ENCODE assay signal across 8 cellular contexts in the genomic region with DNA sequence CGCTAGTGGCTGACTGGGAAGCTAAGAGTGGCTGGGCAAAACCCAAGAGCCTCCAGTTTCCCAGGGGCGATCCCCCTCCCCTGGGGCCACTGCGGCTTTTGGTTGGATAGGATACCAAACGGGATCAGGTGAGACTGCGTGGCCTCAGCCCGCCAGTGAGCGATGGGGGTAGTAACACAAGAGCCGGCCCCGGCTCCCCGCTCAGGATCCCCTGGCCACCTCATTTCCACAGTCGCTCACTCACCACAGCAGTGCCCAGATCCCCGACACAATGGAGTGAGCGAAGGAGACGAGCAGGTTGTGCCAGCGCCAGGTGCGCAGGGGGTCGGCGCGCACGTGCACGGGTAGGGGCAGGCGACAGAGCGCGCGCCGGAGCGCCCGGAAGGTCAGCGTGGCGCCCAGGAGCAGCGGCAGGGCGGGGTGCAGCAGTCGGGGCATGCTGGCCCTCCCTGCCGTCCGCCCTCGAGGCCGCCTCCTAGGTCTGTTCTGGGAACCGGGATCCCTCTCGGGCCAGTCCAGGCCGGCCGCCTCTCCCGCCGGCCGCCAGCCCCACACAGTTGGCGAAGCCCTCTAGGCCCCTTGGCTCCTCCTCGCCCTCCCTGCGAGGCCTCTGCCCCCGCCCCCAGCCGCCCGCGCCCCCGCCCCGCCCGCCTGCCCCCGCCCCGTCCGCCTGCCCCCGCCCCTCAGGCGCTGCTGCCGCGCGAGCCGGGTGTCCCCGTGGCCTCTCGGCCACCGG. TPM values are rescaled to one million over a fixed set of nuclear protein-coding genes. Genes with fewer than 3 reads are reported as not detected.
DNase-seq lines count a peak whose midpoint lies in the region; ATAC-seq and TF ChIP-seq lines count a peak whose summit lies in the region.

A gene with protein sequence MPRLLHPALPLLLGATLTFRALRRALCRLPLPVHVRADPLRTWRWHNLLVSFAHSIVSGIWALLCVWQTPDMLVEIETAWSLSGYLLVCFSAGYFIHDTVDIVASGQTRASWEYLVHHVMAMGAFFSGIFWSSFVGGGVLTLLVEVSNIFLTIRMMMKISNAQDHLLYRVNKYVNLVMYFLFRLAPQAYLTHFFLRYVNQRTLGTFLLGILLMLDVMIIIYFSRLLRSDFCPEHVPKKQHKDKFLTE (minus strand): TSS at position 574 of the 736 bp plus-strand sequence. CDS start 136 bp downstream, at position 438.

- peaks cover 26% of the 10 kb centered on the region for H3K36me3 ChIP-seq in ectodermal cell (ENCODE audit: control insufficient read depth, insufficient read depth, low read length)
- peaks cover 14% of the 10 kb centered on the region for H3K36me3 ChIP-seq in mesendoderm (ENCODE audit: control insufficient read depth, insufficient read depth, low read length)

- peak within 1 kb of the TSS; percentile 73 for H2AK5ac ChIP-seq in mesendoderm (ENCODE audit: low read length)

- DNase-seq in DMS153 treated with DMSO at 0.1 percent for 48 hours (lab: John Stamatoyannopoulos, UW; ENCODE audit: unreplicated experiment) (peak; percentile 48), HFFc6 (peak; percentile 84), NCI-H446 treated with DMSO at 0.1 percent for 48 hours (lab: John Stamatoyannopoulos, UW) (peak; percentile 60), mesendoderm (peak; percentile 93)
- DNase-seq in activated CD4-positive, alpha-beta T cell treated with anti-CD3 and anti-CD28 coated beads, Interleukin-2, amount 10 ng/mL, durations not matched to agents 24 days and 14 days = peak; percentile 91
- DNase-seq in stimulated activated naive CD8-positive, alpha-beta T cell treated with anti-CD3 and anti-CD28 coated beads, Interleukin-15, amount 100 ng/mL, for 72 hours = no peak

- H3K4me3 ChIP-seq in ectodermal cell (ENCODE audit: insufficient read depth, low read depth, low read length) (peak within 1 kb of the TSS; percentile 83), mesendoderm (ENCODE audit: low read length) (peak within 1 kb of the TSS; percentile 63)

- no peak within 1 kb of the TSS for H2BK15ac ChIP-seq in mesendoderm (replicated peaks; ENCODE audit: low read depth)

- H3K27ac ChIP-seq in ectodermal cell (ENCODE audit: insufficient read depth, low read depth, low read length, poor library complexity, severe bottlenecking) = peak within 1 kb of the TSS; percentile 93
- peak within 1 kb of the TSS; percentile 96 for H3K27ac ChIP-seq in mesendoderm (ENCODE audit: low read depth, low read length)

- peak within 1 kb of the TSS; percentile 96 for H3K4me2 ChIP-seq in mesendoderm (ENCODE audit: low read length)

- intact Hi-C loops in activated CD4-positive, alpha-beta T cell treated with anti-CD3 and anti-CD28 coated beads, Interleukin-2, amount 10 ng/mL, durations not matched to agents 24 days and 14 days (cut with micrococcal nuclease) = loop anchor here (2.0 to 10.0 kb wide), 6 partner anchors 36 to 841 kb away; partner anchors contain the start of genes ABHD15, DHRS13, NUFIP2 and TP53I13

- H2BK5ac ChIP-seq in mesendoderm (ENCODE audit: low read length) = peak within 1 kb of the TSS; percentile 96

- no peaks in the 10 kb centered on the region for H3K9me3 ChIP-seq in ectodermal cell (ENCODE audit: control insufficient read depth, low read length)

- peak within 1 kb of the TSS; percentile 95 for H3K4me3 Mint-ChIP-seq in HFFc6
- H3K4me3 Mint-ChIP-seq in activated CD4-positive, alpha-beta T cell treated with anti-CD3 and anti-CD28 coated beads, Interleukin-2, amount 10 ng/mL, durations not matched to agents 24 days and 14 days = peak within 1 kb of the TSS; percentile 98
- H3K4me3 Mint-ChIP-seq in stimulated activated naive CD8-positive, alpha-beta T cell treated with anti-CD3 and anti-CD28 coated beads, Interleukin-15, amount 100 ng/mL, for 72 hours = peak within 1 kb of the TSS; percentile 98 to 100

- 0 out of 2 replicates have a peak, but pooled peaks have one; percentile 4 for TF ChIP-seq CTCF in HFFc6 (IDR thresholded peaks at IDR 0.05)

- peaks cover 25% of the 10 kb centered on the region for H3K36me3 Mint-ChIP-seq in HFFc6 (ENCODE audit: low read depth)
- H3K36me3 Mint-ChIP-seq in activated CD4-positive, alpha-beta T cell treated with anti-CD3 and anti-CD28 coated beads, Interleukin-2, amount 10 ng/mL, durations not matched to agents 24 days and 14 days (ENCODE audit: low read depth) = peaks cover 52% of the 10 kb centered on the region

- peaks cover 62% of the 10 kb centered on the region for H3K4me1 Mint-ChIP-seq in HFFc6 (ENCODE audit: low read depth)
- H3K4me1 Mint-ChIP-seq in activated CD4-positive, alpha-beta T cell treated with anti-CD3 and anti-CD28 coated beads, Interleukin-2, amount 10 ng/mL, durations not matched to agents 24 days and 14 days = peaks cover 56% of the 10 kb centered on the region
- H3K4me1 Mint-ChIP-seq in stimulated activated naive CD8-positive, alpha-beta T cell treated with anti-CD3 and anti-CD28 coated beads, Interleukin-15, amount 100 ng/mL, for 72 hours = peaks cover 75% of the 10 kb centered on the region

- H3K23ac ChIP-seq in mesendoderm (ENCODE audit: low read length) = peak within 1 kb of the TSS; percentile 54

- peak; percentile 35 for ATAC-seq in stimulated activated naive CD8-positive, alpha-beta T cell treated with anti-CD3 and anti-CD28 coated beads, Interleukin-15, amount 100 ng/mL, for 72 hours
- ATAC-seq in HG03571 (IDR thresholded peaks at IDR 0.05; ENCODE audit: unreplicated experiment) = no peak

- H3K18ac ChIP-seq in mesendoderm (ENCODE audit: low read length) = peak within 1 kb of the TSS; percentile 34

- H3K27ac Mint-ChIP-seq in HFFc6 = peak within 1 kb of the TSS; percentile 96
- H3K27ac Mint-ChIP-seq in activated CD4-positive, alpha-beta T cell treated with anti-CD3 and anti-CD28 coated beads, Interleukin-2, amount 10 ng/mL, durations not matched to agents 24 days and 14 days = peak within 1 kb of the TSS; percentile 100
- peak within 1 kb of the TSS; percentile 99 to 100 for H3K27ac Mint-ChIP-seq in stimulated activated naive CD8-positive, alpha-beta T cell treated with anti-CD3 and anti-CD28 coated beads, Interleukin-15, amount 100 ng/mL, for 72 hours

- no peak within 1 kb of the TSS for H2BK120ac ChIP-seq in mesendoderm (ENCODE audit: low read depth, low read length)

- H3K4ac ChIP-seq in mesendoderm (ENCODE audit: low read depth, low read length) = peak within 1 kb of the TSS; percentile 66

- peak within 1 kb of the TSS; percentile 100 for H3K56ac ChIP-seq in mesendoderm (ENCODE audit: low read length)

- H3K27me3 ChIP-seq in ectodermal cell (ENCODE audit: control insufficient read depth, insufficient read depth, low read length, poor library complexity, severe bottlenecking) (no peaks in the 10 kb centered on the region), mesendoderm (ENCODE audit: insufficient read depth, low read length, poor library complexity) (no peaks in the 10 kb centered on the region)

- peaks cover 35% of the 10 kb centered on the region for H3K4me1 ChIP-seq in ectodermal cell (ENCODE audit: control insufficient read depth, insufficient read depth, low read length)
- no peaks in the 10 kb centered on the region for H3K4me1 ChIP-seq in mesendoderm (ENCODE audit: control insufficient read depth, low read depth, low read length)

- peaks cover 8% of the 10 kb centered on the region for H3K79me1 ChIP-seq in mesendoderm (ENCODE audit: low read length)

- H3K9ac ChIP-seq in mesendoderm (ENCODE audit: low read length) = peak within 1 kb of the TSS; percentile 99

- H3K79me2 ChIP-seq in mesendoderm (ENCODE audit: control insufficient read depth, insufficient read depth, low read length) = peaks cover 21% of the 10 kb centered on the region

- H4K5ac ChIP-seq in mesendoderm (ENCODE audit: low read length) = no peak within 1 kb of the TSS

- H3K9me3 Mint-ChIP-seq in HFFc6 = no peaks in the 10 kb centered on the region
- no peaks in the 10 kb centered on the region for H3K9me3 Mint-ChIP-seq in activated CD4-positive, alpha-beta T cell treated with anti-CD3 and anti-CD28 coated beads, Interleukin-2, amount 10 ng/mL, durations not matched to agents 24 days and 14 days
- H3K9me3 Mint-ChIP-seq in stimulated activated naive CD8-positive, alpha-beta T cell treated with anti-CD3 and anti-CD28 coated beads, Interleukin-15, amount 100 ng/mL, for 72 hours = no peaks in the 10 kb centered on the region

- H4K8ac ChIP-seq in mesendoderm (ENCODE audit: low read depth, low read length) = no peak within 1 kb of the TSS

- WGBS in ectodermal cell, 2 experiments = 0% methylated on average over 66 of the region's 66 CpGs
- no CpG with 5 or more reads among the region's 66 CpGs for WGBS in mesendoderm (ENCODE audit: extremely low coverage, insufficient coverage, low lambda C conversion rate)

- peaks cover 20% of the 10 kb centered on the region for H3K27me3 Mint-ChIP-seq in HFFc6 (ENCODE audit: insufficient read depth)
- H3K27me3 Mint-ChIP-seq in activated CD4-positive, alpha-beta T cell treated with anti-CD3 and anti-CD28 coated beads, Interleukin-2, amount 10 ng/mL, durations not matched to agents 24 days and 14 days = no peaks in the 10 kb centered on the region
- no peaks in the 10 kb centered on the region for H3K27me3 Mint-ChIP-seq in stimulated activated naive CD8-positive, alpha-beta T cell treated with anti-CD3 and anti-CD28 coated beads, Interleukin-15, amount 100 ng/mL, for 72 hours

RNA-seq across cellular contexts. Expression of the gene that starts here (rescaled TPM):
- total RNA-seq in HFFc6 (2021; fragmentation: NEBNext Ultra II Directional; extraction: Animal tissue kit (Norgen Biotek cat#: 25700)) = 10 to 100 TPM in 4 of 6 experiments, 1 to 10 TPM in 2; 8.0 to 14.6 (median 11.3) TPM
- total RNA-seq in activated CD4-positive, alpha-beta T cell treated with anti-CD3 and anti-CD28 coated beads, Interleukin-2, amount 10 ng/mL, durations not matched to agents 24 days and 14 days = 12.5 and 16.8 TPM in 2 replicates
- polyA plus RNA-seq in ectodermal cell (2013, experiment 1 of 4) = 12.6 TPM
- 13.5 TPM for polyA plus RNA-seq in ectodermal cell (2013, experiment 2 of 4)
- 12.7 TPM for polyA plus RNA-seq in ectodermal cell (2013, experiment 3 of 4)
- 11.8 TPM for polyA plus RNA-seq in ectodermal cell (2013, experiment 4 of 4)
- polyA plus RNA-seq in mesendoderm (2013, experiment 1 of 2) = 44.3 TPM
- polyA plus RNA-seq in mesendoderm (2013, experiment 2 of 2) = 46.0 TPM

Comparison
In these comparisons a context has a peak if more than half of its experiments do, and no peak if none do; other contexts are left out.
1. DNase-seq: peak in DMS153 treated with DMSO at 0.1 percent for 48 hours (single experiment), HFFc6 (single experiment), NCI-H446 treated with DMSO at 0.1 percent for 48 hours (single experiment), activated CD4-positive, alpha-beta T cell treated with anti-CD3 and anti-CD28 coated beads, Interleukin-2, amount 10 ng/mL, durations not matched to agents 24 days and 14 days (single experiment) and mesendoderm (single experiment); none in stimulated activated naive CD8-positive, alpha-beta T cell treated with anti-CD3 and anti-CD28 coated beads, Interleukin-15, amount 100 ng/mL, for 72 hours (0 of 2).
2. Peak in every context shown above with its lines, with median percentiles within 50 percentile points of each other: H3K27ac Mint-ChIP-seq and H3K4me3 Mint-ChIP-seq.